In the genomic region with DNA sequence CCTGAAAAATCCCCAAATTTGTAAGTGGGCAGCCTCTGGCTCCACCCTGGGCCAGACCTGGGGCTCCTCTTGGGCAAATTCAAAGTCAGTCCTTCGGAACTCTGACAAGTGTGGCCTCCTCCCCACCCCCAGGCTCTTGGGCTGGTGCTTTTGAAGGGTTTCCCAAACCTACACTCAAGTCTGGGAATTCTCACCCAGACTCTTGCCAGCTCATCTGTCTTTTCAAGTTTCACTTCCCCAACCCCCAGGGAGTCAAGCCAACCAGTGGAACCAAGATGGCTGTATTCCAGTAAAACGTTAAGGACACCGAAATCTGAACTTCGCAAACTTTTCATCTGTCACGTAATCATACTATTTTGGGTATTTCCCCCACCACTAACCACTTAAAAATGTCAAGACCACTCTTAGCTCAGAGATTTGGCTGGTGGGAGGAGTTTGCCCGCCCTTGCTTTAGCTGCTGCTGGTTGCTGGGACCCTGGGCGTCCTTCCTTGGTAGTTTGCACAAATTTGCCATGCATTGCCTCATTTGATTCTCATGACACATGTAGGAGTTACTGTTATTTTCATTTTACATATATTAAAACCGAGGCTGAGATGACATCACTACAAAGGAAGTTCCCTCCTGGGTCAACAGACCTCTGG, we compare ENCODE assay signal across 8 cellular contexts. TPM values are rescaled to one million over a fixed set of nuclear protein-coding genes. Genes with fewer than 3 reads are reported as not detected.
A peak's percentile ranks its signal among the peaks of the same experiment; 100 is the strongest.
DNase-seq lines count a peak whose midpoint lies in the region; ATAC-seq and TF ChIP-seq lines count a peak whose summit lies in the region.

No MANE protein-coding gene starts in this region.

- H3K27me3 ChIP-seq in Peyer's patch (no peaks in the 10 kb centered on the region), ascending aorta (no peaks in the 10 kb centered on the region), MG63 (no peaks in the 10 kb centered on the region)

- intact Hi-C loops in ascending aorta (cut with DNase I), result no loop called here

- H3K4me3 ChIP-seq in Peyer's patch (no peak overlapping the region), ascending aorta (no peak overlapping the region), MG63 (no peak overlapping the region)

- H3K4me1 ChIP-seq in Peyer's patch (peaks cover 0 to 32% (median 14%) of the 10 kb centered on the region in 4 donors), ascending aorta (peaks cover 0 to 4% of the 10 kb centered on the region in 2 donors)

- H3K4me1 Mint-ChIP-seq in natural killer cell treated with Interleukin-12 subunit alpha and Interleukin-12 subunit beta and Interleukin-15 and Interleukin-18, amount 100 ng/mL, for 72 hours (ENCODE audit: low read depth in 2 of 2), result peaks cover 67 to 68% of the 10 kb centered on the region in 2 donors

- TF ChIP-seq CTCF in Peyer's patch (IDR thresholded peaks at IDR 0.05) (no peak), ascending aorta (IDR thresholded peaks at IDR 0.05) (no peak)

- no peaks in the 10 kb centered on the region for H3K9me3 Mint-ChIP-seq in natural killer cell treated with Interleukin-12 subunit alpha and Interleukin-12 subunit beta and Interleukin-15 and Interleukin-18, amount 100 ng/mL, for 72 hours

- ATAC-seq in GM18517 (IDR thresholded peaks at IDR 0.05; ENCODE audit: unreplicated experiment) (peak; percentile 46), HG02798 (IDR thresholded peaks at IDR 0.05; ENCODE audit: poor library complexity, unreplicated experiment) (peak; percentile 55)
- peak; percentile 63 to 80 for ATAC-seq in natural killer cell treated with Interleukin-12 subunit alpha and Interleukin-12 subunit beta and Interleukin-15 and Interleukin-18, amount 100 ng/mL, for 72 hours

- DNase-seq in Peyer's patch (peak in 1 of 3 donors; percentile 48), ascending aorta (ENCODE audit: low spot score in 2 of 2) (peak in 1 of 2 donors; percentile 46), SW480 (ENCODE audit: low spot score) (no peak), midbrain (lab: John Stamatoyannopoulos, UW) (no peak), MG63 (no peak)
- peak; percentile 95 for DNase-seq in natural killer cell treated with Interleukin-12 subunit alpha and Interleukin-12 subunit beta and Interleukin-15 and Interleukin-18, amount 100 ng/mL, for 72 hours (ENCODE audit: low spot score)

- peaks cover 35% of the 10 kb centered on the region for H3K36me3 Mint-ChIP-seq in natural killer cell treated with Interleukin-12 subunit alpha and Interleukin-12 subunit beta and Interleukin-15 and Interleukin-18, amount 100 ng/mL, for 72 hours

- no peak for TF ChIP-seq POLR2A in Peyer's patch (IDR thresholded peaks at IDR 0.05)

- H3K9me3 ChIP-seq in Peyer's patch (no peaks in the 10 kb centered on the region), ascending aorta (no peaks in the 10 kb centered on the region), MG63 (no peaks in the 10 kb centered on the region)

- peak overlapping the region; percentile 97 to 99 for H3K27ac Mint-ChIP-seq in natural killer cell treated with Interleukin-12 subunit alpha and Interleukin-12 subunit beta and Interleukin-15 and Interleukin-18, amount 100 ng/mL, for 72 hours

- peak overlapping the region; percentile 99 for H3K4me3 Mint-ChIP-seq in natural killer cell treated with Interleukin-12 subunit alpha and Interleukin-12 subunit beta and Interleukin-15 and Interleukin-18, amount 100 ng/mL, for 72 hours

- no peaks in the 10 kb centered on the region for H3K27me3 Mint-ChIP-seq in natural killer cell treated with Interleukin-12 subunit alpha and Interleukin-12 subunit beta and Interleukin-15 and Interleukin-18, amount 100 ng/mL, for 72 hours

- H3K27ac ChIP-seq in Peyer's patch, result peak overlapping the region; percentile 54 to 85 (median 70)
- peak overlapping the region; percentile 63 to 70 for H3K27ac ChIP-seq in ascending aorta

- H3K36me3 ChIP-seq in Peyer's patch, result peaks cover 0 to 27% (median 0%) of the 10 kb centered on the region in 3 donors
- peaks cover 24 to 40% of the 10 kb centered on the region in 2 donors for H3K36me3 ChIP-seq in ascending aorta
- H3K36me3 ChIP-seq in MG63, result peaks cover 45% of the 10 kb centered on the region

RNA-seq across cellular contexts. Expression of a gene that starts 1.7 kb away (rescaled TPM):
- total RNA-seq in Peyer's patch (10 to 100 TPM in 1 of 4 donors, 1 to 10 TPM in 3; 2.7 to 14.9 (median 5.0) TPM), ascending aorta (5.9 TPM)
- 100 to 1,000 TPM; 465 to 518 TPM for total RNA-seq in natural killer cell treated with Interleukin-12 subunit alpha and Interleukin-12 subunit beta and Interleukin-15 and Interleukin-18, amount 100 ng/mL, for 72 hours
- 0.03 TPM in 1 of 2 replicates, not detected in the other for total RNA-seq in MG63 (2014; rRNA removed; shearing (Covaris generic); ENCODE audit: low replicate concordance)

RNA-seq across cellular contexts. Expression of a gene that starts 19.5 kb away (rescaled TPM):
- 10 to 100 TPM; 23.3 to 49.5 (median 32.5) TPM for total RNA-seq in Peyer's patch
- 61.5 TPM for total RNA-seq in ascending aorta
- total RNA-seq in natural killer cell treated with Interleukin-12 subunit alpha and Interleukin-12 subunit beta and Interleukin-15 and Interleukin-18, amount 100 ng/mL, for 72 hours, result 10 to 100 TPM; 59.2 to 68.4 TPM
- 43.2 and 50.6 TPM in 2 replicates for total RNA-seq in MG63 (2014; rRNA removed; shearing (Covaris generic); ENCODE audit: low replicate concordance)

Comparison
In these comparisons a context has a peak if more than half of its experiments do, and no peak if none do; other contexts are left out.
1. RNA of a gene that starts 1.7 kb away (total RNA-seq): 465 to 518 TPM in natural killer cell treated with Interleukin-12 subunit alpha and Interleukin-12 subunit beta and Interleukin-15 and Interleukin-18, amount 100 ng/mL, for 72 hours; 2.7 to 14.9 TPM in Peyer's patch, 5.9 TPM in ascending aorta (single experiment) and 0.03 TPM in MG63; every median in the first group is over 10 times any median in the second.
2. Peak in every context shown above with its lines, with median percentiles within 50 percentile points of each other: ATAC-seq.